13 cellular contexts compared by ENCODE assay signal in genomic region chr15:73183071-73183470, GRCh38.
"Had no signal": no experiment of that assay in that cellular context is flagged by ENCODE, and none has a peak within 500 bp of the region (broad histone marks: within the 10 kb centered on the region; RNA-seq: fewer than 3 reads in every experiment).

No MANE protein-coding gene starts in this region.

- H3K4me3 Mint-ChIP-seq: activated CD4-positive, alpha-beta memory T cell treated with anti-CD3 and anti-CD28 coated beads, Interleukin-2, amount 10 ng/mL, durations not matched to agents 7 days and 5 days; activated CD8-positive, alpha-beta memory T cell treated with anti-CD3 and anti-CD28 coated beads, Interleukin-2, amount 10 ng/mL, durations not matched to agents 7 days and 5 days; brain; naive thymus-derived CD8-positive, alpha-beta T cell had no signal

- DNase-seq: activated CD4-positive, alpha-beta memory T cell treated with anti-CD3 and anti-CD28 coated beads, Interleukin-2, amount 10 ng/mL, durations not matched to agents 7 days and 5 days; activated CD4-positive, alpha-beta T cell treated with anti-CD3 and anti-CD28 coated beads for 48 hours; activated CD4-positive, CD25-positive, alpha-beta regulatory T cell; activated CD8-positive, alpha-beta memory T cell treated with anti-CD3 and anti-CD28 coated beads, Interleukin-2, amount 10 ng/mL, durations not matched to agents 7 days and 5 days; activated naive CD4-positive, alpha-beta T cell; erythroblast; mesenchymal stem cell; naive thymus-derived CD8-positive, alpha-beta T cell; stimulated activated CD4-positive, alpha-beta T cell treated with anti-CD3 and anti-CD28 coated beads, Interleukin-1b, Interleukin-23, amount 100 ng/mL, for 48 hours; stimulated activated CD8-positive, alpha-beta memory T cell treated with anti-CD3 and anti-CD28 coated beads, Interleukin-4, amount 100 ng/mL, for 48 hours; stimulated activated naive CD4-positive, alpha-beta T cell; tibial artery had no signal

- H3K9me3 ChIP-seq: tibial artery had no signal

- H3K4me1 Mint-ChIP-seq: activated CD4-positive, alpha-beta memory T cell treated with anti-CD3 and anti-CD28 coated beads, Interleukin-2, amount 10 ng/mL, durations not matched to agents 7 days and 5 days; activated CD8-positive, alpha-beta memory T cell treated with anti-CD3 and anti-CD28 coated beads, Interleukin-2, amount 10 ng/mL, durations not matched to agents 7 days and 5 days; brain; naive thymus-derived CD8-positive, alpha-beta T cell had no signal

- H3K27ac Mint-ChIP-seq: activated CD4-positive, alpha-beta memory T cell treated with anti-CD3 and anti-CD28 coated beads, Interleukin-2, amount 10 ng/mL, durations not matched to agents 7 days and 5 days; activated CD8-positive, alpha-beta memory T cell treated with anti-CD3 and anti-CD28 coated beads, Interleukin-2, amount 10 ng/mL, durations not matched to agents 7 days and 5 days; naive thymus-derived CD8-positive, alpha-beta T cell had no signal

- H3K27ac ChIP-seq: tibial artery had no signal

- H3K4me3 ChIP-seq: tibial artery had no signal

- H3K27me3 Mint-ChIP-seq: activated CD4-positive, alpha-beta memory T cell treated with anti-CD3 and anti-CD28 coated beads, Interleukin-2, amount 10 ng/mL, durations not matched to agents 7 days and 5 days; activated CD8-positive, alpha-beta memory T cell treated with anti-CD3 and anti-CD28 coated beads, Interleukin-2, amount 10 ng/mL, durations not matched to agents 7 days and 5 days; brain had no signal

- H3K4me1 ChIP-seq: tibial artery had no signal

- H3K27me3 ChIP-seq: tibial artery had no signal
